In genomic region chr1:231931146-231931545, GRCh38 we compare ENCODE assay signal across 17 cellular contexts.
DNase-seq lines count a peak whose midpoint lies in the region; ATAC-seq and TF ChIP-seq lines count a peak whose summit lies in the region.
"Had no signal": no experiment of that assay in that cellular context is flagged by ENCODE, and none has a peak within 500 bp of the region (broad histone marks: within the 10 kb centered on the region; RNA-seq: fewer than 3 reads in every experiment).

No MANE protein-coding gene starts in this region.

- peaks cover 3 to 17% of the 10 kb centered on the region in 2 donors for H3K4me1 ChIP-seq in esophagus (ENCODE audit: control insufficient read depth in 2 of 2, insufficient read depth in 2 of 2, low read length in 1 of 2)
- H3K4me1 ChIP-seq in transverse colon: peaks cover 0 to 20% (median 6%) of the 10 kb centered on the region in 4 donors

- H3K4me3 ChIP-seq in esophagus (ENCODE audit: low read depth in 1 of 2, low read length in 2 of 2): no peak overlapping the region
- H3K4me3 ChIP-seq in transverse colon: no peak overlapping the region
- H3K4me3 ChIP-seq: K562 had no signal

- intact Hi-C loops in transverse colon (cut with DNase I; ENCODE audit: low total_unique reads): no loop called here

- CTCF ChIA-PET in RWPE1 (lab: Yijun Ruan, JAX): interaction anchor here (0.5 to 1.5 kb wide), 3 partner anchors 10 to 60 kb away, joined by 4 to 6 read pairs (median 5); no protein-coding TSS in a partner anchor

- 52 to 68% methylated on average over 4 of the region's 4 CpGs for WGBS in esophagus, 2 donors
- 98 to 100% methylated on average over 2 to 4 of the region's 4 CpGs for WGBS in transverse colon (ENCODE audit: low coverage in 1 of 2), 2 donors

- in situ Hi-C loops in transverse colon (cut with MboI; ENCODE audit: low pct_ligation_motif_present in 1 of 4, low pct_unique_long_range_greater_than_20kb in 1 of 4, low sequenced_read_pairs in 3 of 4): no loop called here

- POLR2A ChIA-PET in RWPE1 (lab: Yijun Ruan, JAX; ENCODE audit: low non-redundant PET): interaction anchor here (0.7 kb wide), 1 partner anchor 235 kb away, joined by 3 read pairs; no protein-coding TSS in a partner anchor

- peak; percentile 19 for DNase-seq in HT1080 (ENCODE audit: low read depth)
- DNase-seq in RWPE1 (ENCODE audit: low spot score): peak; percentile 75
- DNase-seq in kidney tubule cell (ENCODE audit: low spot score): peak; percentile 20
- DNase-seq in transverse colon: no peak
- DNase-seq in cortex of kidney (lab: John Stamatoyannopoulos, UW): no peak
- DNase-seq: HCEC 1CT, NCI-H1092, NCI-H2081 treated with DMSO at 0.1 percent for 48 hours, NCI-H510A treated with DMSO at 0.1 percent for 48 hours, SHP77, SK-N-SH had no signal

- ATAC-seq in GM18517 (IDR thresholded peaks at IDR 0.05; ENCODE audit: unreplicated experiment): no peak
- no peak for ATAC-seq in HG03442 (IDR thresholded peaks at IDR 0.05; ENCODE audit: unreplicated experiment)
- ATAC-seq: Panc1 had no signal

- H3K27ac ChIP-seq in RWPE1 (peak overlapping the region; percentile 39; the same call in 1 of the 2 replicates), esophagus (ENCODE audit: low read depth in 2 of 2, low read length in 1 of 2) (peak overlapping the region; percentile 57 to 70), transverse colon (no peak overlapping the region)
- H3K27ac ChIP-seq: C4-2B had no signal

- no peaks in the 10 kb centered on the region for H3K27me3 ChIP-seq in esophagus (ENCODE audit: control insufficient read depth in 1 of 2, insufficient read depth in 2 of 2, low read length in 2 of 2)
- no peaks in the 10 kb centered on the region for H3K27me3 ChIP-seq in transverse colon

- TF ChIP-seq EP300 in transverse colon (IDR thresholded peaks at IDR 0.05; ENCODE audit: low read depth): no peak

- H3K36me3 ChIP-seq in esophagus (ENCODE audit: control insufficient read depth in 2 of 2, insufficient read depth in 2 of 2, low read length in 1 of 2) (no peaks in the 10 kb centered on the region), transverse colon (no peaks in the 10 kb centered on the region)

- TF ChIP-seq CTCF in RWPE1 (conservative IDR thresholded peaks at IDR 0.05; ENCODE audit: low read depth) (no peak), transverse colon (IDR thresholded peaks at IDR 0.05) (no peak)

- TF ChIP-seq POLR2A in transverse colon (IDR thresholded peaks at IDR 0.05): no peak

- H3K9me3 ChIP-seq in esophagus (ENCODE audit: control insufficient read depth in 2 of 2, insufficient read depth in 1 of 2, low read depth in 1 of 2, low read length in 1 of 2) (no peaks in the 10 kb centered on the region), transverse colon (peaks cover 0 to 6% of the 10 kb centered on the region in 2 donors)
- H3K9me3 ChIP-seq: SK-N-SH had no signal

Comparison
In these comparisons a context has a peak if more than half of its experiments do, and no peak if none do; other contexts are left out.
1. DNase-seq: peak in HT1080 (single experiment), RWPE1 (single experiment) and kidney tubule cell (single experiment); none in transverse colon (single experiment) and cortex of kidney (single experiment).
2. H3K27ac ChIP-seq: peak in RWPE1 (single experiment) and esophagus (2 of 2); none in transverse colon (0 of 4).